ENCODE assay signal across 18 cellular contexts in genomic region chr16:80263848-80264694, GRCh38.
DNase-seq lines count a peak whose midpoint lies in the region; ATAC-seq and TF ChIP-seq lines count a peak whose summit lies in the region.
"Had no signal": no experiment of that assay in that cellular context is flagged by ENCODE, and none has a peak within 500 bp of the region (broad histone marks: within the 10 kb centered on the region; RNA-seq: fewer than 3 reads in every experiment).

No MANE protein-coding gene starts in this region.

- no peaks in the 10 kb centered on the region for H3K36me3 ChIP-seq in hepatocyte (replicated peaks; ENCODE audit: insufficient read depth, low read depth)

- TF ChIP-seq CTCF in hepatocyte (IDR thresholded peaks at IDR 0.05; ENCODE audit: poor library complexity): no peak

- no peak overlapping the region for H3K27ac Mint-ChIP-seq in stimulated activated naive CD8-positive, alpha-beta T cell treated with anti-CD3 and anti-CD28 coated beads, Interleukin-15, amount 100 ng/mL, for 72 hours

- peak overlapping the region; percentile 92 for H3K27ac ChIP-seq in hepatocyte
- H3K27ac ChIP-seq: HL-60 had no signal

- H4K20me1 ChIP-seq in hepatocyte (ENCODE audit: insufficient read depth, poor library complexity, severe bottlenecking): no peaks in the 10 kb centered on the region

- H3K4me2 ChIP-seq in hepatocyte: no peak overlapping the region

- no peaks in the 10 kb centered on the region for H3K9me3 ChIP-seq in hepatocyte (ENCODE audit: low read depth)

- no peaks in the 10 kb centered on the region for H3K9me3 Mint-ChIP-seq in stimulated activated naive CD8-positive, alpha-beta T cell treated with anti-CD3 and anti-CD28 coated beads, Interleukin-15, amount 100 ng/mL, for 72 hours

- H2AFZ ChIP-seq in hepatocyte: no peak overlapping the region

- H3K4me1 ChIP-seq in hepatocyte (ENCODE audit: insufficient read depth): peaks cover 18% of the 10 kb centered on the region

- no peak overlapping the region for H3K4me3 ChIP-seq in hepatocyte

- WGBS in hepatocyte (ENCODE audit: low lambda C conversion rate, missing lambda C conversion rate): 83% methylated on average over 6 of the region's 6 CpGs

- H3K9me2 ChIP-seq in hepatocyte (replicated peaks; ENCODE audit: insufficient read depth): no peaks in the 10 kb centered on the region

- H3K27me3 Mint-ChIP-seq in stimulated activated naive CD8-positive, alpha-beta T cell treated with anti-CD3 and anti-CD28 coated beads, Interleukin-15, amount 100 ng/mL, for 72 hours: peaks cover 16% of the 10 kb centered on the region

- H3K79me2 ChIP-seq in hepatocyte: no peaks in the 10 kb centered on the region

- ATAC-seq in stimulated activated naive CD8-positive, alpha-beta T cell treated with anti-CD3 and anti-CD28 coated beads, Interleukin-15, amount 100 ng/mL, for 72 hours: peak; percentile 60
- no peak for ATAC-seq in stimulated activated naive CD8-positive, alpha-beta T cell treated with anti-CD3 and anti-CD28 coated beads, Interleukin-15, Interleukin-2, amounts not matched to agents 100 U/mL and 50 U/mL, for 24 hours

- peak; percentile 0 for DNase-seq in NCI-H526 treated with DMSO at 0.1 percent for 48 hours (lab: John Stamatoyannopoulos, UW)
- no peak for DNase-seq in NCI-H526 (lab: John Stamatoyannopoulos, UW)
- no peak for DNase-seq in stimulated activated naive CD8-positive, alpha-beta T cell treated with anti-CD3 and anti-CD28 coated beads, Interleukin-15, amount 100 ng/mL, for 72 hours
- DNase-seq in stimulated activated naive CD8-positive, alpha-beta T cell treated with anti-CD3 and anti-CD28 coated beads, Interleukin-15, Interleukin-2, amounts not matched to agents 100 U/mL and 50 U/mL, for 24 hours: no peak
- no peak for DNase-seq in hepatocyte (ENCODE audit: low spot score)
- no peak for DNase-seq in NCI-H1092 (lab: John Stamatoyannopoulos, UW)
- DNase-seq in NCI-H187 (lab: John Stamatoyannopoulos, UW): no peak
- DNase-seq: 8988T, DMS153, KBM-7, MV-4-11, NCI-H146, NCI-H2029 treated with DMSO at 0.1 percent for 48 hours, NCI-H446 treated with DMSO at 0.1 percent for 48 hours, NCI-H69, RPMI8226, SHP77 had no signal

- peaks cover 5% of the 10 kb centered on the region for H3K4me1 Mint-ChIP-seq in stimulated activated naive CD8-positive, alpha-beta T cell treated with anti-CD3 and anti-CD28 coated beads, Interleukin-15, amount 100 ng/mL, for 72 hours

- peak overlapping the region in 1 of 2 donors; percentile 16 for H3K4me3 Mint-ChIP-seq in stimulated activated naive CD8-positive, alpha-beta T cell treated with anti-CD3 and anti-CD28 coated beads, Interleukin-15, amount 100 ng/mL, for 72 hours

- H3K27me3 ChIP-seq in hepatocyte: no peaks in the 10 kb centered on the region
